Comparison of ENCODE assay signal across 27 cellular contexts in the genomic region with DNA sequence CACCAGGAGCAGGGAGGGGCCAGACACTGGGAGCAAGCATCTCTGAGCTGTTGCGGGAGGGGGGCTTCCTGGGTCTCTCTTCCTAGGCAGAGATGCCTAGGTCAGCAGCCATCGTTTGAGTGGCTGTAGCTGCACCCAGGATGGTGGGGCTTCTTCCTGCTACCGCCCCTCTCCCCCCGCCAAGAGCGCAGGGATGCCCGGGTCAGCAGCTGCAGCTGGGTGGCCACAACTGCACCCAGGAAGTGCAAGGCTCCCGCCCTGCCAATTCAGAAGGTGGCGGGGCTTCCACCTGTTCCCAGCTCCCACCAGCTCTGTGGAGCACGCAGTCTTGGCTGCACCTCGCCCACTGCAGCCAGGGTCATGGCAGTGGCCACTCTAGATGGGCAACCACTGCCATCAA.
"Had no signal": no experiment of that assay in that cellular context is flagged by ENCODE, and none has a peak within 500 bp of the region (broad histone marks: within the 10 kb centered on the region; RNA-seq: fewer than 3 reads in every experiment).

No MANE protein-coding gene starts in this region.

- H3K4me1 Mint-ChIP-seq: endodermal cell, mesothelial cell of epicardium had no signal

- H3K27me3 Mint-ChIP-seq: naive B cell had no signal

- H3K27ac ChIP-seq: coronary artery, epithelial cell of prostate, esophagus squamous epithelium, heart right ventricle, left lung, lower lobe of right lung had no signal

- DNase-seq: dermis blood vessel endothelial cell; dorsolateral prefrontal cortex; effector CD4-positive, alpha-beta T cell; effector memory CD4-positive, alpha-beta T cell; endodermal cell; esophagus squamous epithelium; foreskin fibroblast; foreskin melanocyte; gastrocnemius medialis; glutamatergic neuron; heart right ventricle; hippocampal formation; left cardiac atrium; left lung; left ventricle myocardium superior; lower lobe of right lung; mesenchymal stem cell; mucosa of descending colon; naive B cell had no signal

- H3K4me1 ChIP-seq: esophagus squamous epithelium, lower lobe of right lung had no signal

- FAIRE-seq: colon, endometrium, islet of Langerhans, keratinocyte had no signal

- H3K27me3 ChIP-seq: dorsolateral prefrontal cortex, esophagus squamous epithelium, gastrocnemius medialis, heart right ventricle, left lung had no signal

- H3K27ac Mint-ChIP-seq: endodermal cell, mesothelial cell of epicardium had no signal

- H3K9me3 ChIP-seq: esophagus squamous epithelium, gastrocnemius medialis, heart right ventricle, left lung, lower lobe of right lung, mucosa of descending colon had no signal

- H3K9me3 Mint-ChIP-seq: naive B cell had no signal

- H3K4me3 Mint-ChIP-seq: endodermal cell, mesothelial cell of epicardium, naive B cell had no signal

- H3K4me3 ChIP-seq: coronary artery, dorsolateral prefrontal cortex, esophagus squamous epithelium, gastrocnemius medialis, heart right ventricle, left lung, lower lobe of right lung, mucosa of descending colon had no signal

- ATAC-seq: esophagus mucosa, gastrocnemius medialis, heart right ventricle, left cardiac atrium, left lung, left ventricle myocardium superior, lower lobe of right lung, mucosa of descending colon had no signal
